In the genomic region with DNA sequence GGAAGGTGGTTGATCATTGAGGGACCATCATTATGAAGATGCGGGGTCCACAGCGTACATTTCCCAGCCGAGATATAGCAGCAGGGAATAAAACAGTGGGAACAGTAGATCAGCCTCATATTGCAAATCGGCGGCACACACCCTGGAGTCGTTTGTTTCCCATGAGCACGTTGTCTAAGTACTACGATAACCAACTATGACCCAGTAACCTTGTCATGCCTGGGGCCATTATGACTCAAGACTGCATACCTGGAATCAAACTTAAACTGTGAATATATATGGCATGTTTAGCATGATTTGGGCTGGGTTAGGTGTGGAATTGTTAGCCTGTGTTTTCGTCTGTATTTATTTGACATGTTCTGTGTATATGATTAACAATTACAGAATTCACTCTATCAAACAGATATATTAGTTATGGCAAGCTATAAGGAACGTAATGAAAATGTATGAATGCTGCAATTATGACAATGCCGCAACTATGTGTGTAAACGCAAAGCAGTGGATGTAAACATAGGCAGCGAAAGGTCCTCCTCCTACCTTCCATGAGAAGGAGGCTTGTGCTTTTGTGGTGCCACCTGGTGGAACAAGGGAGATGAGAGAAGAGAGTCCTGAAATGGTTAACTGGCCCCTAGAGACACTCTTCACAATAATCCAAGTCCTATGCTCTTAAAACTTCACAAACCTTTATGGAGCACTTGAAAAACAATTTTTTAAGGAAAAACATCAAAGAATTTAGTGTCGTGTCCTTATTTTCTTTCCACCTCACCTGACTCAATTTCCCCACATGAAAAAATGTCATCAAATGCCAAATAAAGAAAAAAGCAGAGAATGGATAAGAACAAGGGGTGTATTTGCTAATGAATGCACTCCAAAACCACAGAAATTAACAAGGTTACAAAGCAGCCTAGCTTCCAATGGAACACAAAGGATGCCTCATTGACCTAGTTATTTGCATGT, we compare ENCODE assay signal across 1 cellular context.
TF ChIP-seq lines count a peak whose summit lies in the region.

No MANE protein-coding gene starts in this region.

TF ChIP-seq in liver, 16 proteins besides CTCF, POLR2A, EP300 and RAD21 (continued from another document):
- TF ChIP-seq, protein P1, sequence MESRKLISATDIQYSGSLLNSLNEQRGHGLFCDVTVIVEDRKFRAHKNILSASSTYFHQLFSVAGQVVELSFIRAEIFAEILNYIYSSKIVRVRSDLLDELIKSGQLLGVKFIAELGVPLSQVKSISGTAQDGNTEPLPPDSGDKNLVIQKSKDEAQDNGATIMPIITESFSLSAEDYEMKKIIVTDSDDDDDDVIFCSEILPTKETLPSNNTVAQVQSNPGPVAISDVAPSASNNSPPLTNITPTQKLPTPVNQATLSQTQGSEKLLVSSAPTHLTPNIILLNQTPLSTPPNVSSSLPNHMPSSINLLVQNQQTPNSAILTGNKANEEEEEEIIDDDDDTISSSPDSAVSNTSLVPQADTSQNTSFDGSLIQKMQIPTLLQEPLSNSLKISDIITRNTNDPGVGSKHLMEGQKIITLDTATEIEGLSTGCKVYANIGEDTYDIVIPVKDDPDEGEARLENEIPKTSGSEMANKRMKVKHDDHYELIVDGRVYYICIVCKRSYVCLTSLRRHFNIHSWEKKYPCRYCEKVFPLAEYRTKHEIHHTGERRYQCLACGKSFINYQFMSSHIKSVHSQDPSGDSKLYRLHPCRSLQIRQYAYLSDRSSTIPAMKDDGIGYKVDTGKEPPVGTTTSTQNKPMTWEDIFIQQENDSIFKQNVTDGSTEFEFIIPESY (IDR thresholded peaks at IDR 0.05) = no peak
- TF ChIP-seq JUND (IDR thresholded peaks at IDR 0.05) = no peak
- no peak for TF ChIP-seq TAF1 (conservative IDR thresholded peaks at IDR 0.05)
- TF ChIP-seq, protein P2, sequence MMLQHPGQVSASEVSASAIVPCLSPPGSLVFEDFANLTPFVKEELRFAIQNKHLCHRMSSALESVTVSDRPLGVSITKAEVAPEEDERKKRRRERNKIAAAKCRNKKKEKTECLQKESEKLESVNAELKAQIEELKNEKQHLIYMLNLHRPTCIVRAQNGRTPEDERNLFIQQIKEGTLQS (IDR thresholded peaks at IDR 0.05) = no peak
- TF ChIP-seq HNF4A (conservative IDR thresholded peaks at IDR 0.05) = no peak
- TF ChIP-seq YY1 (IDR thresholded peaks at IDR 0.05) = no peak
- no peak for TF ChIP-seq SP1 (IDR thresholded peaks at IDR 0.05)
